ENCODE assay signal across 8 cellular contexts in genomic region chr12:122423258-122424165, GRCh38. TPM values are rescaled to one million over a fixed set of nuclear protein-coding genes. Genes with fewer than 3 reads are reported as not detected.
DNase-seq lines count a peak whose midpoint lies in the region; ATAC-seq and TF ChIP-seq lines count a peak whose summit lies in the region.

No MANE protein-coding gene starts in this region.

- no peaks in the 10 kb centered on the region for H3K27me3 ChIP-seq in PC-9 (ENCODE audit: insufficient read depth, low read depth)
- H3K27me3 ChIP-seq in right lobe of liver: no peaks in the 10 kb centered on the region
- no peaks in the 10 kb centered on the region for H3K27me3 ChIP-seq in suprapubic skin

- DNase-seq in AG04449 (ENCODE audit: low read depth, low spot score) (no peak), GM10266 (ENCODE audit: extremely low spot score) (peak; percentile 45), PC-9 (peak; percentile 39 to 47), chondrocyte (ENCODE audit: low spot score) (no peak), right lobe of liver (peak in 2 of 3 donors; percentile 51 to 59), suprapubic skin (ENCODE audit: low spot score in 2 of 2) (no peak), occipital lobe (lab: John Stamatoyannopoulos, UW) (no peak)

- no peaks in the 10 kb centered on the region for H3K9me2 ChIP-seq in PC-9 (ENCODE audit: insufficient read depth)

- ATAC-seq in right lobe of liver (peak; percentile 28 to 53 (median 52)), GM21619 (IDR thresholded peaks at IDR 0.05; ENCODE audit: unreplicated experiment) (no peak)

- no peak for TF ChIP-seq EP300 in suprapubic skin (IDR thresholded peaks at IDR 0.05)

- H3K4me1 Mint-ChIP-seq in chondrocyte (ENCODE audit: low read depth): peaks cover 33% of the 10 kb centered on the region

- POLR2A ChIA-PET in AG04449 (lab: Yijun Ruan, JAX) (interaction anchor here (1.0 kb wide), 1 partner anchor 24 kb away, joined by 3 read pairs; no protein-coding TSS in a partner anchor), PC-9 (lab: Charles Lee; ENCODE audit: unreplicated experiment) (interaction anchor here (0.6 to 1.0 kb wide), 2 partner anchors 23 to 1024 kb away, joined by 3 to 24 read pairs; partner anchors contain the start of gene RNF34)

- peaks cover 30% of the 10 kb centered on the region for H3F3A ChIP-seq in PC-9 (ENCODE audit: insufficient read depth, low read depth)

- no peaks in the 10 kb centered on the region for H4K20me1 ChIP-seq in PC-9 (ENCODE audit: insufficient read depth)

- CTCF ChIA-PET in AG04449 (lab: Yijun Ruan, JAX): interaction anchor here (1.2 to 1.7 kb wide), 3 partner anchors 16 to 49 kb away, joined by 4 to 7 read pairs (median 7); no protein-coding TSS in a partner anchor
- CTCF ChIA-PET in PC-9 (lab: Charles Lee): interaction anchor here (0.5 to 0.6 kb wide), 2 partner anchors 44 to 813 kb away, joined by 3 to 9 read pairs; no protein-coding TSS in a partner anchor

- H3K4me2 ChIP-seq in PC-9: peak overlapping the region; percentile 100

- peaks cover 36% of the 10 kb centered on the region for H3K79me2 ChIP-seq in PC-9 (ENCODE audit: low read depth)

- H3K27ac ChIP-seq in PC-9 (peak overlapping the region; percentile 93), right lobe of liver (peak overlapping the region; percentile 15 to 98 (median 64)), suprapubic skin (peak overlapping the region; percentile 100)

- no peaks in the 10 kb centered on the region for H3K9me3 Mint-ChIP-seq in chondrocyte (ENCODE audit: low read depth)

- H3K9me3 ChIP-seq in PC-9 (ENCODE audit: insufficient read depth, low read depth): no peaks in the 10 kb centered on the region
- no peaks in the 10 kb centered on the region for H3K9me3 ChIP-seq in right lobe of liver
- H3K9me3 ChIP-seq in suprapubic skin: no peaks in the 10 kb centered on the region

- H2AFZ ChIP-seq in PC-9: peak overlapping the region; percentile 74

- TF ChIP-seq CTCF in AG04449 (IDR thresholded peaks at IDR 0.05; ENCODE audit: insufficient read depth, low read length, missing control alignments): no peak
- no peak for TF ChIP-seq CTCF in GM10266 (IDR thresholded peaks at IDR 0.05; ENCODE audit: control insufficient read depth, insufficient read depth, low read depth, missing control alignments)
- no peak for TF ChIP-seq CTCF in PC-9 (conservative IDR thresholded peaks at IDR 0.05)
- TF ChIP-seq CTCF in chondrocyte (IDR thresholded peaks at IDR 0.05): no peak
- TF ChIP-seq CTCF in right lobe of liver (IDR thresholded peaks at IDR 0.05): no peak
- TF ChIP-seq CTCF in suprapubic skin (IDR thresholded peaks at IDR 0.05): no peak

- H3K27ac Mint-ChIP-seq in chondrocyte (ENCODE audit: unreplicated experiment): peak overlapping the region; percentile 94

- peaks cover 30% of the 10 kb centered on the region for H3K4me1 ChIP-seq in PC-9 (replicated peaks; ENCODE audit: insufficient read depth)
- peaks cover 0 to 31% (median 11%) of the 10 kb centered on the region in 4 donors for H3K4me1 ChIP-seq in right lobe of liver
- H3K4me1 ChIP-seq in suprapubic skin: peaks cover 29% of the 10 kb centered on the region

- H3K36me3 ChIP-seq in PC-9 (ENCODE audit: low read depth) (no peaks in the 10 kb centered on the region), right lobe of liver (no peaks in the 10 kb centered on the region), suprapubic skin (no peaks in the 10 kb centered on the region)

- TF ChIP-seq POLR2A in right lobe of liver (IDR thresholded peaks at IDR 0.05) (peak; percentile 47), suprapubic skin (IDR thresholded peaks at IDR 0.05) (no peak)

- 9% methylated on average over 18 of the region's 21 CpGs for WGBS in right lobe of liver (ENCODE audit: insufficient coverage, low coverage, low lambda C conversion rate, missing lambda C conversion rate)
- 24% methylated on average over 18 of the region's 21 CpGs for WGBS in suprapubic skin

- BruUV-seq in PC-9 (replicated peaks; lab: Mats Ljungman, UMichigan): TSS peak; percentile 79

- H3K27me3 Mint-ChIP-seq in chondrocyte (ENCODE audit: low read depth): no peaks in the 10 kb centered on the region

- H3K4me3 ChIP-seq in AG04449 (ENCODE audit: low read depth, low read length) (peak overlapping the region; percentile 64), PC-9 (peak overlapping the region; percentile 71), right lobe of liver (peak overlapping the region; percentile 44 to 89 (median 56)), suprapubic skin (peak overlapping the region; percentile 99)

- H3K36me3 Mint-ChIP-seq in chondrocyte (ENCODE audit: low read depth): no peaks in the 10 kb centered on the region

- peak overlapping the region; percentile 82 for H3K4me3 Mint-ChIP-seq in chondrocyte (ENCODE audit: unreplicated experiment)

- intact Hi-C loops in PC-9 (cut with micrococcal nuclease; ENCODE audit: unreplicated experiment) (loop anchor here (1.0 kb wide), 1 partner anchor 48 kb away; no protein-coding TSS in a partner anchor), right lobe of liver (cut with DNase I) (no loop called here)

RNA-seq across cellular contexts. Expression of gene CLIP1, which starts 1.0 kb away (rescaled TPM):
- 80.8 and 86.9 TPM in 2 replicates for total RNA-seq in PC-9 (2021)
- total RNA-seq in chondrocyte: 74.1 to 101 TPM (median 94.7 TPM) in 3 replicates
- 10 to 100 TPM; 35.4 to 63.4 (median 43.1) TPM for total RNA-seq in right lobe of liver
- 100 to 1,000 TPM; 107 to 170 (median 149) TPM for total RNA-seq in suprapubic skin
- 73.5 TPM for total RNA-seq in occipital lobe

Comparison
In these comparisons a context has a peak if more than half of its experiments do, and no peak if none do; other contexts are left out.
1. DNase-seq: peak in GM10266 (single experiment), PC-9 (2 of 2) and right lobe of liver (2 of 3); none in AG04449 (single experiment), chondrocyte (single experiment), suprapubic skin (0 of 2) and occipital lobe (single experiment).
2. Peak in every context shown above with its lines, with median percentiles within 50 percentile points of each other: H3K4me3 ChIP-seq and H3K27ac ChIP-seq.